8 cellular contexts compared by ENCODE assay signal in genomic region chr20:53917145-53918009, GRCh38.
DNase-seq lines count a peak whose midpoint lies in the region; ATAC-seq and FAIRE-seq lines count a peak whose summit lies in the region.

No MANE protein-coding gene starts in this region.

- H3K27me3 ChIP-seq in mesendoderm (ENCODE audit: insufficient read depth, low read length, poor library complexity), result no peaks in the 10 kb centered on the region

- H3K18ac ChIP-seq in mesendoderm (ENCODE audit: low read length), result peak overlapping the region; percentile 71

- H3K23ac ChIP-seq in mesendoderm (ENCODE audit: low read length), result no peak overlapping the region

- WGBS in mesendoderm (ENCODE audit: extremely low coverage, insufficient coverage, low lambda C conversion rate), result no CpG with 5 or more reads among the region's 10 CpGs

- peak overlapping the region; percentile 62 for H2BK5ac ChIP-seq in mesendoderm (ENCODE audit: low read length)

- peak; percentile 98 for FAIRE-seq in G401.6 (lab: Jason Lieb, UNC)

- H2AK5ac ChIP-seq in mesendoderm (ENCODE audit: low read length), result peak overlapping the region; percentile 67

- H3K4me3 ChIP-seq in mesendoderm (ENCODE audit: low read length), result no peak overlapping the region

- H3K9ac ChIP-seq in mesendoderm (ENCODE audit: low read length), result peak overlapping the region; percentile 34

- H2BK15ac ChIP-seq in mesendoderm (replicated peaks; ENCODE audit: low read depth), result peak overlapping the region; percentile 87

- peak overlapping the region; percentile 82 for H4K5ac ChIP-seq in mesendoderm (ENCODE audit: low read length)

- H3K4ac ChIP-seq in mesendoderm (ENCODE audit: low read depth, low read length), result peak overlapping the region; percentile 75

- no peaks in the 10 kb centered on the region for H3K36me3 ChIP-seq in mesendoderm (ENCODE audit: control insufficient read depth, insufficient read depth, low read length)

- H3K79me2 ChIP-seq in mesendoderm (ENCODE audit: control insufficient read depth, insufficient read depth, low read length), result no peaks in the 10 kb centered on the region

- H3K4me1 ChIP-seq in mesendoderm (ENCODE audit: control insufficient read depth, low read depth, low read length), result peaks cover 18% of the 10 kb centered on the region

- H3K4me2 ChIP-seq in mesendoderm (ENCODE audit: low read length), result no peak overlapping the region

- no peaks in the 10 kb centered on the region for H3K79me1 ChIP-seq in mesendoderm (ENCODE audit: low read length)

- peak; percentile 61 for DNase-seq in LHCN-M2 (ENCODE audit: low read depth)
- DNase-seq in cerebellar cortex (ENCODE audit: low spot score), result peak; percentile 67
- DNase-seq in mesendoderm, result peak; percentile 69
- no peak for DNase-seq in stimulated activated CD4-positive, alpha-beta T cell treated with anti-CD3 and anti-CD28 coated beads, Interleukin-2, amount 100 ng/mL, for 48 hours
- no peak for DNase-seq in NCI-H1930 (lab: John Stamatoyannopoulos, UW)
- no peak for DNase-seq in NCI-H1092 treated with DMSO at 0.1 percent for 48 hours (lab: John Stamatoyannopoulos, UW)

- H3K27ac ChIP-seq in mesendoderm (ENCODE audit: low read depth, low read length), result peak overlapping the region; percentile 59

- peak; percentile 71 for ATAC-seq in GM21576 (IDR thresholded peaks at IDR 0.05; ENCODE audit: unreplicated experiment)

- H4K8ac ChIP-seq in mesendoderm (ENCODE audit: low read depth, low read length), result no peak overlapping the region

- H3K56ac ChIP-seq in mesendoderm (ENCODE audit: low read length), result peak overlapping the region; percentile 78

- peak overlapping the region; percentile 90 for H2BK120ac ChIP-seq in mesendoderm (ENCODE audit: low read depth, low read length)

Comparison
In these comparisons a context has a peak if more than half of its experiments do, and no peak if none do; other contexts are left out.
1. DNase-seq: peak in LHCN-M2 (single experiment), cerebellar cortex (single experiment) and mesendoderm (single experiment); none in stimulated activated CD4-positive, alpha-beta T cell treated with anti-CD3 and anti-CD28 coated beads, Interleukin-2, amount 100 ng/mL, for 48 hours (0 of 2), NCI-H1930 (0 of 2) and NCI-H1092 treated with DMSO at 0.1 percent for 48 hours (single experiment).